ENCODE assay signal across 25 cellular contexts in the genomic region with DNA sequence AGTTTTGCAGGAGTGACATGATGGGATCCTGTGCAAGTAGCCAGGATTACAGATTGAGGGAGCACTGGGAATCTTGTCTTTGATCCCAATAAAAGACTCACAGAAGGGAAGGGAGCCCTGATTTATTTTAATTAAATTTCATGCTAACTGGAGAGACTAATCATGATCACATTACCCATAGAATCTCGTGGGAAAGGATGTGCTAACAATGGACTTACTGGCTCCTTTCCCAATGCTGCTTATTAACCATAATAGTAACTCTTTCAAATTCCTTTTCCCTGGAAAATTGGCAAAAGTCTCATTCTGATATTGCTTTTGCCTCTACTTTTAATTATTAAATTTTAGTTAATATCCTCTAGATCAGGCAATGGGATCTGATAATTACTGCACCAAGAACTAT.
DNase-seq lines count a peak whose midpoint lies in the region; ATAC-seq, FAIRE-seq and TF ChIP-seq lines count a peak whose summit lies in the region.
"Had no signal": no experiment of that assay in that cellular context is flagged by ENCODE, and none has a peak within 500 bp of the region (broad histone marks: within the 10 kb centered on the region; RNA-seq: fewer than 3 reads in every experiment).

No MANE protein-coding gene starts in this region.

- FAIRE-seq in endothelial cell of umbilical vein (lab: Jason Lieb, UNC) = no peak
- FAIRE-seq: A204.1, D721Med, GM12878, GM19239, H54 had no signal

- dilution Hi-C loops in endothelial cell of umbilical vein (cut with MboI; ENCODE audit: extremely low pct_ligation_motif_present, low sequenced_read_pairs) = no loop called here

- H3K9ac ChIP-seq in endothelial cell of umbilical vein (replicated peaks; ENCODE audit: extremely low read depth, insufficient read depth, low read length) = no peak overlapping the region
- H3K9ac ChIP-seq: BLaER1 had no signal

- CTCF ChIA-PET in endothelial cell of umbilical vein (lab: Charles Lee) = no interaction called here

- no peaks in the 10 kb centered on the region for H4K20me1 ChIP-seq in endothelial cell of umbilical vein (replicated peaks; ENCODE audit: control insufficient read depth, extremely low read depth, insufficient read depth, low read length)
- H4K20me1 ChIP-seq: BLaER1 had no signal

- H3K36me3 ChIP-seq in heart right ventricle = no peaks in the 10 kb centered on the region
- H3K36me3 ChIP-seq in endothelial cell of umbilical vein (ENCODE audit: control insufficient read depth in 2 of 2, extremely low read depth in 1 of 2, insufficient read depth in 2 of 2, low read length in 2 of 2) = no peaks in the 10 kb centered on the region
- H3K36me3 ChIP-seq: BLaER1, HAP-1 had no signal

- peak; percentile 4 for DNase-seq in NCI-H82 (lab: John Stamatoyannopoulos, UW)
- DNase-seq in NCI-H82 treated with DMSO at 0.1 percent for 48 hours (lab: John Stamatoyannopoulos, UW; ENCODE audit: unreplicated experiment) = no peak
- peak in 1 of 2 donors; percentile 21 for DNase-seq in heart right ventricle
- no peak for DNase-seq in cardiac septum (ENCODE audit: low spot score)
- DNase-seq in NCI-H69 (lab: John Stamatoyannopoulos, UW) = peak; percentile 13
- DNase-seq in endothelial cell of umbilical vein (ENCODE audit: low read depth, low spot score) = peak; percentile 52
- DNase-seq in effector CD8-positive, alpha-beta T cell (lab: John Stamatoyannopoulos, UW) = no peak
- DNase-seq: CD4-positive, CD25-positive, alpha-beta regulatory T cell; CD8-positive, alpha-beta memory T cell; DMS 273 treated with DMSO at 0.1 percent for 48 hours; DMS79; EL; GDM1; GOT3; HFFc6 had no signal

- no peak overlapping the region for H3K4me2 ChIP-seq in endothelial cell of umbilical vein (ENCODE audit: insufficient read depth, low read length)
- H3K4me2 ChIP-seq: BLaER1 had no signal

- H3K9me3 ChIP-seq in heart right ventricle (no peaks in the 10 kb centered on the region), endothelial cell of umbilical vein (replicated peaks; ENCODE audit: control insufficient read depth, insufficient read depth, low read length) (no peaks in the 10 kb centered on the region)
- H3K9me3 ChIP-seq: BLaER1, HAP-1 had no signal

- no peak overlapping the region for H3K4me3 ChIP-seq in heart right ventricle
- H3K4me3 ChIP-seq in endothelial cell of umbilical vein (replicated peaks in 1 of 3; ENCODE audit: insufficient read depth in 1 of 3, low read depth in 1 of 3, low read length in 3 of 3) = no peak overlapping the region
- H3K4me3 ChIP-seq: BLaER1, GM12878, HAP-1 had no signal

- intact Hi-C loops in heart right ventricle (cut with DNase I) (loop anchor here in 1 of 10 donors (10.0 kb wide), 1 partner anchor 99 kb away; no protein-coding TSS in a partner anchor), cardiac septum (cut with DNase I) (no loop called here), endothelial cell of umbilical vein (cut with micrococcal nuclease) (no loop called here)

- ATAC-seq in heart right ventricle = peak in 6 of 8 donors; percentile 58 to 93 (median 74)
- ATAC-seq in GM21526 (IDR thresholded peaks at IDR 0.05; ENCODE audit: low FRiP score, unreplicated experiment) = no peak
- ATAC-seq: GM12878 had no signal

- TF ChIP-seq CTCF in heart right ventricle (IDR thresholded peaks at IDR 0.05) (no peak), endothelial cell of umbilical vein (IDR thresholded peaks at IDR 0.05; ENCODE audit: extremely low read depth in 1 of 2, insufficient read depth in 1 of 2, low read depth in 1 of 2, low read length in 2 of 2) (no peak)

- peaks cover 0 to 28% (median 5%) of the 10 kb centered on the region in 9 donors for H3K4me1 ChIP-seq in heart right ventricle
- H3K4me1 ChIP-seq in endothelial cell of umbilical vein (ENCODE audit: control insufficient read depth, extremely low read depth, insufficient read depth, low read length) = no peaks in the 10 kb centered on the region
- H3K4me1 ChIP-seq: BLaER1, HAP-1 had no signal

- H3K79me2 ChIP-seq in endothelial cell of umbilical vein (ENCODE audit: control insufficient read depth, insufficient read depth, low read length) = no peaks in the 10 kb centered on the region

- POLR2A ChIA-PET in endothelial cell of umbilical vein (lab: Charles Lee) = no interaction called here

- no peak for TF ChIP-seq POLR2A in endothelial cell of umbilical vein (IDR thresholded peaks at IDR 0.05; ENCODE audit: low read depth, low read length)

- H3K27me3 ChIP-seq in heart right ventricle = no peaks in the 10 kb centered on the region
- peaks cover 2% of the 10 kb centered on the region in 2 experiments for H3K27me3 ChIP-seq in endothelial cell of umbilical vein (ENCODE audit: control insufficient read depth in 2 of 2, insufficient read depth in 2 of 2, low read length in 2 of 2)
- H3K27me3 ChIP-seq: BLaER1 had no signal

- no peak overlapping the region for H2AFZ ChIP-seq in endothelial cell of umbilical vein (ENCODE audit: low read depth, low read length)

- no TSS peak for BruUV-seq in endothelial cell of umbilical vein (replicated peaks; lab: Mats Ljungman, UMichigan)

- no peaks in the 10 kb centered on the region for H3K9me1 ChIP-seq in endothelial cell of umbilical vein (replicated peaks; ENCODE audit: control insufficient read depth, extremely low read depth, insufficient read depth, low read length)

- H3K27ac ChIP-seq in heart right ventricle (peak overlapping the region in 6 of 10 donors; percentile 0 to 65 (median 51)), endothelial cell of umbilical vein (ENCODE audit: insufficient read depth, low read depth, low read length) (no peak overlapping the region)
- H3K27ac ChIP-seq: 22Rv1, BLaER1, C4-2B had no signal

- WGBS in heart right ventricle, 2 donors = 19 to 38% methylated on average over 1 of the region's 1 CpG

TF ChIP-seq in endothelial cell of umbilical vein, 7 proteins besides CTCF, POLR2A, EP300 and RAD21:
- TF ChIP-seq MYC (IDR thresholded peaks at IDR 0.05; ENCODE audit: low read depth, low read length) = no peak
- no peak for TF ChIP-seq JUN (IDR thresholded peaks at IDR 0.05; ENCODE audit: borderline replicate concordance, insufficient read depth, insufficient read length, low read depth)
- no peak for TF ChIP-seq POLR2AphosphoS5 (IDR thresholded peaks at IDR 0.05; ENCODE audit: insufficient read depth, low read depth, low read length)
- TF ChIP-seq FOS (IDR thresholded peaks at IDR 0.05; ENCODE audit: borderline replicate concordance, insufficient read depth, low read length) = no peak
- TF ChIP-seq EZH2 (IDR thresholded peaks at IDR 0.05; ENCODE audit: borderline replicate concordance, low read depth, low read length, severe bottlenecking) = no peak
- TF ChIP-seq, protein P1, sequence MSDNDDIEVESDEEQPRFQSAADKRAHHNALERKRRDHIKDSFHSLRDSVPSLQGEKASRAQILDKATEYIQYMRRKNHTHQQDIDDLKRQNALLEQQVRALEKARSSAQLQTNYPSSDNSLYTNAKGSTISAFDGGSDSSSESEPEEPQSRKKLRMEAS (IDR thresholded peaks at IDR 0.05; ENCODE audit: insufficient read depth, insufficient read length) = no peak
- no peak for TF ChIP-seq GATA2 (IDR thresholded peaks at IDR 0.05; ENCODE audit: insufficient read depth, insufficient read length, low read depth, low read length)

Comparison
In these comparisons a context has a peak if more than half of its experiments do, and no peak if none do; other contexts are left out.
1. DNase-seq: peak in NCI-H82 (single experiment), NCI-H69 (single experiment) and endothelial cell of umbilical vein (single experiment); none in NCI-H82 treated with DMSO at 0.1 percent for 48 hours (single experiment), cardiac septum (single experiment) and effector CD8-positive, alpha-beta T cell (single experiment).